ENCODE assay signal across 24 cellular contexts in the genomic region with DNA sequence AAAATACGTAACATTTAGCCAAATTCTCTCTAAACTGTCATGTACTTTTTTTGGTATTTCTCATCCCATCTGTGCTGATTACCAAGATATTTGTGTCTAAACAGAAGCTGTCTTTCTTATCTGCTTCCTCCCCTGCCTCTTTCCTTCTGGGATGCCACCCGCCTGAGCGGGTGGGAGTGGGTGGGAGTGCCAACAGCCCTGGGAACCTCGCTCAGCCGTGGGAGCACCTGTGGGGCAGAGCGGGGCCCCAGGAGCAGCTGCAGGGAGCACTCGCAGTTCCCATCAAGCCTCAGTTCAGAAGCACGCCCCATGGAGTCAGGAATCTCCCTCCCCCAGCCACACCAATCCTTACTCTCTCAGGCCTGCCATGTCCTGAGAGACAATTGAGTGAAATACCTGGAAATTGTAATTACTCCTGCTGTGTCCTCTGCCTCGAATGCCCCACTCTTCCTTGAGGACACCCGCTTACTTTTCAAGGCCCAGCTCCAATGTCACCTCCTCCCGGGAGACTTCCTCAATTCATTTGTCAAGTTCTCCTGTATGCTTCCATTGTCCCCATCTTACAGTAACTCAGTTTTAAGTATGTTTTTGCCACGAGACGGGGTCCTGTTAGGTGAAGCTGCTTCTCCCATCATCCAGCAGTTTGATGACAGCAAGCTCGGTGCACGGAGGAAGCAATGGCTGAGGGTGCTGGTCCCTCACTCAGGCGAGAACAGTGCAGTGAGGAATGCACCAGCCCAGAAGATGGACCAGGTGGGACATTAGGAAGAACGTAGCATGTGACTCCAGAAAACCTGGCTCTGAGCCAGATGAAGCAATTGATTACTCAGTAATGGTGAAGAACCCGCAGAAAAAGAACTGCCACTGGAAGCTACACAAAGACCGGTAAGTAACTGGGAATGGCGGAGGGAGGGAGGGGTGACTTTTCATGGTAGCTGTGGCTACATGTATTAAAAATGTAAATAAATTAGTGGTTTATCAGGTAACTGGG.
"Had no signal": no experiment of that assay in that cellular context is flagged by ENCODE, and none has a peak within 500 bp of the region (broad histone marks: within the 10 kb centered on the region; RNA-seq: fewer than 3 reads in every experiment).

No MANE protein-coding gene starts in this region.

- DNase-seq: activated CD4-positive, alpha-beta T cell treated with anti-CD3 and anti-CD28 coated beads, Interleukin-2, amount 50 U/mL, for 1 hour; activated CD4-positive, CD25-positive, alpha-beta regulatory T cell treated with anti-CD3 and anti-CD28 coated beads, Interleukin-2, amount 50 U/mL, for 72 hours; activated CD8-positive, alpha-beta memory T cell treated with anti-CD3 and anti-CD28 coated beads, Interleukin-2, amount 10 ng/mL, durations not matched to agents 7 days and 5 days; activated CD8-positive, alpha-beta T cell treated with anti-CD3 and anti-CD28 coated beads, Interleukin-2, amount 10 ng/mL, durations not matched to agents 7 days and 5 days; activated T-cell treated with anti-CD3 and anti-CD28 coated beads, Interleukin-2, amount 50 U/mL, for 48 hours; adrenal gland; aorta; body of pancreas; cortex of kidney; effector memory CD8-positive, alpha-beta T cell; heart left ventricle; hypothalamus; immature natural killer cell; kidney; left colon; mammary epithelial cell; naive B cell; nephron progenitor cell; ovary; right lobe of liver; stimulated activated CD4-positive, alpha-beta T cell treated with anti-CD3 and anti-CD28 coated beads, Interleukin-2, amount 100 ng/mL, for 48 hours; stimulated activated naive CD4-positive, alpha-beta T cell treated with Interleukin-2 at 50 U/mL for 16 hours; T-helper 9 cell; uterus had no signal
